Comparison of ENCODE assay signal across 1 cellular context in genomic region chr1:63758805-63759204, GRCh38.
A peak's percentile ranks its signal among the peaks of the same experiment; 100 is the strongest.
TF ChIP-seq lines count a peak whose summit lies in the region.

No MANE protein-coding gene starts in this region.

TF ChIP-seq in HEK293, 187 proteins besides CTCF, POLR2A, EP300 and RAD21 (continued from another document and continues in another):
- TF ChIP-seq ZNF19 (tag by site-specific recombination; IDR thresholded peaks at IDR 0.05; ENCODE audit: low read depth) (no peak), ZNF677 (tag by site-specific recombination; IDR thresholded peaks at IDR 0.05) (no peak), ZNF121 (tag by site-specific recombination; IDR thresholded peaks at IDR 0.05) (no peak), ZNF837 (tag by site-specific recombination; IDR thresholded peaks at IDR 0.05) (no peak), ZNF114 (tag by site-specific recombination; IDR thresholded peaks at IDR 0.05) (no peak), HOXC10 (CRISPR knock-in tag; IDR thresholded peaks at IDR 0.05) (no peak), ZNF510 (tag by site-specific recombination; IDR thresholded peaks at IDR 0.05; ENCODE audit: insufficient replicate concordance) (no peak), ZNF514 (tag by site-specific recombination; IDR thresholded peaks at IDR 0.05) (no peak), IKZF3 (tag by site-specific recombination; IDR thresholded peaks at IDR 0.05) (no peak), ZNF621 (tag by site-specific recombination; IDR thresholded peaks at IDR 0.05) (no peak), YY1 (tag by site-specific recombination; IDR thresholded peaks at IDR 0.05) (no peak), ZNF571 (tag by site-specific recombination; IDR thresholded peaks at IDR 0.05) (no peak), ZNF350 (tag by site-specific recombination; IDR thresholded peaks at IDR 0.05) (no peak), ZNF629 (tag by site-specific recombination; IDR thresholded peaks at IDR 0.05) (no peak), ZNF169 (tag by site-specific recombination; IDR thresholded peaks at IDR 0.05) (no peak), ZNF747 (tag by site-specific recombination; IDR thresholded peaks at IDR 0.05) (no peak), ZNF449 (tag by site-specific recombination; IDR thresholded peaks at IDR 0.05) (peak; percentile 82), MZF1 (tag by site-specific recombination; IDR thresholded peaks at IDR 0.05; ENCODE audit: borderline replicate concordance) (peak; percentile 66; the same call in 1 of the 2 replicates), ZNF626 (tag by site-specific recombination; IDR thresholded peaks at IDR 0.05) (no peak), KLF7 (tag by site-specific recombination; IDR thresholded peaks at IDR 0.05; ENCODE audit: borderline replicate concordance) (no peak), ATF2 (tag by site-specific recombination; IDR thresholded peaks at IDR 0.05; ENCODE audit: low read depth) (no peak), KLF10 (tag by site-specific recombination; IDR thresholded peaks at IDR 0.05) (no peak), ZNF555 (tag by site-specific recombination; conservative IDR thresholded peaks at IDR 0.05) (no peak), ZNF707 (tag by site-specific recombination; IDR thresholded peaks at IDR 0.05) (no peak), ZNF341 (tag by site-specific recombination; IDR thresholded peaks at IDR 0.05; ENCODE audit: low read depth) (no peak), ZNF600 (tag by site-specific recombination; IDR thresholded peaks at IDR 0.05) (no peak), ZNF248 (tag by site-specific recombination; IDR thresholded peaks at IDR 0.05) (no peak), ZNF366 (tag by site-specific recombination; conservative IDR thresholded peaks at IDR 0.05) (no peak), ZNF184 (tag by site-specific recombination; IDR thresholded peaks at IDR 0.05) (no peak), PRDM1 (tag by site-specific recombination; IDR thresholded peaks at IDR 0.05) (no peak), ZFHX2 (tag by site-specific recombination; conservative IDR thresholded peaks at IDR 0.05) (peak; percentile 53; the same call in 1 of the 2 replicates), ZBTB48 (tag by site-specific recombination; IDR thresholded peaks at IDR 0.05) (peak; percentile 65; the same call in 1 of the 2 replicates), ZIC2 (tag by site-specific recombination; IDR thresholded peaks at IDR 0.05) (no peak), ZNF660 (tag by site-specific recombination; IDR thresholded peaks at IDR 0.05) (no peak), MYNN (tag by site-specific recombination; IDR thresholded peaks at IDR 0.05; ENCODE audit: borderline replicate concordance) (no peak), HOXD13 (CRISPR knock-in tag; IDR thresholded peaks at IDR 0.05; ENCODE audit: borderline replicate concordance) (no peak), ZNF658 (tag by site-specific recombination; IDR thresholded peaks at IDR 0.05) (no peak), ZNF354C (tag by site-specific recombination; IDR thresholded peaks at IDR 0.05; ENCODE audit: borderline replicate concordance, low read depth) (no peak), ZNF518A (tag by site-specific recombination; conservative IDR thresholded peaks at IDR 0.05; ENCODE audit: low read depth) (no peak), ZNF530 (tag by site-specific recombination; IDR thresholded peaks at IDR 0.05; ENCODE audit: low read depth) (no peak), ZBTB8A (tag by site-specific recombination; IDR thresholded peaks at IDR 0.05) (0 out of 2 replicates have a peak, but pooled peaks have one; percentile 14), ZSCAN23 (tag by site-specific recombination; IDR thresholded peaks at IDR 0.05) (no peak), SP7 (tag by site-specific recombination; IDR thresholded peaks at IDR 0.05) (peak; percentile 77), ZNF223 (tag by site-specific recombination; IDR thresholded peaks at IDR 0.05) (no peak), YY2 (tag by site-specific recombination; IDR thresholded peaks at IDR 0.05) (no peak), SP3 (tag by site-specific recombination; IDR thresholded peaks at IDR 0.05) (no peak), ZNF513 (tag by site-specific recombination; IDR thresholded peaks at IDR 0.05) (no peak), ZNF654 (tag by site-specific recombination; IDR thresholded peaks at IDR 0.05; ENCODE audit: low read depth) (no peak), HOXA7 (CRISPR knock-in tag; IDR thresholded peaks at IDR 0.05; ENCODE audit: borderline replicate concordance) (no peak), ZNF2 (tag by site-specific recombination; IDR thresholded peaks at IDR 0.05) (0 out of 2 replicates have a peak, but pooled peaks have one; percentile 24), BCL6B (tag by site-specific recombination; IDR thresholded peaks at IDR 0.05) (peak; percentile 76), ZNF302 (tag by site-specific recombination; IDR thresholded peaks at IDR 0.05; ENCODE audit: low read depth) (no peak), ZSCAN16 (tag by site-specific recombination; IDR thresholded peaks at IDR 0.05) (no peak), ZNF558 (tag by site-specific recombination; IDR thresholded peaks at IDR 0.05) (no peak)
- TF ChIP-seq, protein P1, sequence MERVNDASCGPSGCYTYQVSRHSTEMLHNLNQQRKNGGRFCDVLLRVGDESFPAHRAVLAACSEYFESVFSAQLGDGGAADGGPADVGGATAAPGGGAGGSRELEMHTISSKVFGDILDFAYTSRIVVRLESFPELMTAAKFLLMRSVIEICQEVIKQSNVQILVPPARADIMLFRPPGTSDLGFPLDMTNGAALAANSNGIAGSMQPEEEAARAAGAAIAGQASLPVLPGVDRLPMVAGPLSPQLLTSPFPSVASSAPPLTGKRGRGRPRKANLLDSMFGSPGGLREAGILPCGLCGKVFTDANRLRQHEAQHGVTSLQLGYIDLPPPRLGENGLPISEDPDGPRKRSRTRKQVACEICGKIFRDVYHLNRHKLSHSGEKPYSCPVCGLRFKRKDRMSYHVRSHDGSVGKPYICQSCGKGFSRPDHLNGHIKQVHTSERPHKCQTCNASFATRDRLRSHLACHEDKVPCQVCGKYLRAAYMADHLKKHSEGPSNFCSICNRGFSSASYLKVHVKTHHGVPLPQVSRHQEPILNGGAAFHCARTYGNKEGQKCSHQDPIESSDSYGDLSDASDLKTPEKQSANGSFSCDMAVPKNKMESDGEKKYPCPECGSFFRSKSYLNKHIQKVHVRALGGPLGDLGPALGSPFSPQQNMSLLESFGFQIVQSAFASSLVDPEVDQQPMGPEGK (tag by site-specific recombination; IDR thresholded peaks at IDR 0.05), result no peak
- TF ChIP-seq, protein P2, sequence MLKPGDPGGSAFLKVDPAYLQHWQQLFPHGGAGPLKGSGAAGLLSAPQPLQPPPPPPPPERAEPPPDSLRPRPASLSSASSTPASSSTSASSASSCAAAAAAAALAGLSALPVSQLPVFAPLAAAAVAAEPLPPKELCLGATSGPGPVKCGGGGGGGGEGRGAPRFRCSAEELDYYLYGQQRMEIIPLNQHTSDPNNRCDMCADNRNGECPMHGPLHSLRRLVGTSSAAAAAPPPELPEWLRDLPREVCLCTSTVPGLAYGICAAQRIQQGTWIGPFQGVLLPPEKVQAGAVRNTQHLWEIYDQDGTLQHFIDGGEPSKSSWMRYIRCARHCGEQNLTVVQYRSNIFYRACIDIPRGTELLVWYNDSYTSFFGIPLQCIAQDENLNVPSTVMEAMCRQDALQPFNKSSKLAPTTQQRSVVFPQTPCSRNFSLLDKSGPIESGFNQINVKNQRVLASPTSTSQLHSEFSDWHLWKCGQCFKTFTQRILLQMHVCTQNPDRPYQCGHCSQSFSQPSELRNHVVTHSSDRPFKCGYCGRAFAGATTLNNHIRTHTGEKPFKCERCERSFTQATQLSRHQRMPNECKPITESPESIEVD (tag by site-specific recombination; IDR thresholded peaks at IDR 0.05), result peak; percentile 59
- TF ChIP-seq, protein P3, sequence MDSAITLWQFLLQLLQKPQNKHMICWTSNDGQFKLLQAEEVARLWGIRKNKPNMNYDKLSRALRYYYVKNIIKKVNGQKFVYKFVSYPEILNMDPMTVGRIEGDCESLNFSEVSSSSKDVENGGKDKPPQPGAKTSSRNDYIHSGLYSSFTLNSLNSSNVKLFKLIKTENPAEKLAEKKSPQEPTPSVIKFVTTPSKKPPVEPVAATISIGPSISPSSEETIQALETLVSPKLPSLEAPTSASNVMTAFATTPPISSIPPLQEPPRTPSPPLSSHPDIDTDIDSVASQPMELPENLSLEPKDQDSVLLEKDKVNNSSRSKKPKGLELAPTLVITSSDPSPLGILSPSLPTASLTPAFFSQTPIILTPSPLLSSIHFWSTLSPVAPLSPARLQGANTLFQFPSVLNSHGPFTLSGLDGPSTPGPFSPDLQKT (IDR thresholded peaks at IDR 0.05; ENCODE audit: borderline replicate concordance, low read depth, low read length), result no peak
